ENCODE assay signal across 8 cellular contexts in the genomic region with DNA sequence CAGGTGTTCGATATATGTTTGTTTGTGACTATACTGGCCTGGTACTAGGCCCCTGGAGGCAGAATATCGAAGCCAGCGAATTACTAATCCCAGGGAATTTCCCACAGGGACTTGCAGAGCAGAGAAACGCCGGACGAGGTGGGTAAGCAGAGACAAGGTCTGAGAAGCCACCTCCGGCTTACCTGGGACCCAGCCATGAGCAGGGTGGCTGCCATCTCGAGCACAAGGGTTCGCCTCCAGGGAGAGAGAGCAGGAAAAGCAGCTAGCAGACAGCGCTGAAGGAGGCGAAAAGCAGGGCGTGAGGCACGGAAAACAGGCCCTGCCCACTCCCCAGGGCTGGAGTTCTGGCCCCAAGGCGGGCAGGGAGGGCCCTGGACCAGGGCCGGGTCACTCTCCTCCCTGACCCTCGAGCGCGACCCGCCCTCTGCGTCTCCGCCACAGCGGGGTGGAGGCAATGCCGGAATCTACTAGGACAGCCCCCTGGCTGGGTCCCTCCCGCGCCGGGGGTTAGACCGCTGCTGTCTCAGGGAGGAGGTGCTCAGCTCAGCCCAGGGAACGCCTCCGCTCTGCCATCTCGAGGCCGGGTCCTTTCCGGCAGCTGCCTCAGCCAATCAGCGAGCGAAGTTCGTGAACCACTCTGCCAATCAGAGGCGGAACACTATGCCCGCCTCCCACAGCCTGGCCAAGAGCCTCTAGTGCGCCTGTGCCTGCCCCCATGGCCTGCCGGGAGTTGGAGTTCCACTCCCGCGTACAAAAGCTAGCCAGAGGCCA. TPM values are rescaled to one million over a fixed set of nuclear protein-coding genes. Genes with fewer than 3 reads are reported as not detected.
A peak's percentile ranks its signal among the peaks of the same experiment; 100 is the strongest.
DNase-seq lines count a peak whose midpoint lies in the region; ATAC-seq, FAIRE-seq and TF ChIP-seq lines count a peak whose summit lies in the region.

No MANE protein-coding gene starts in this region.

- no peak for TF ChIP-seq CTCF in kidney (IDR thresholded peaks at IDR 0.05; ENCODE audit: borderline replicate concordance, extremely low read depth, insufficient read depth)

- peaks cover 3 to 12% of the 10 kb centered on the region in 2 donors for H3K9me3 ChIP-seq in kidney (ENCODE audit: control insufficient read depth in 1 of 2, low read length in 2 of 2)

- peak; percentile 89 for ATAC-seq in HG03432 (IDR thresholded peaks at IDR 0.05; ENCODE audit: unreplicated experiment)

- peak; percentile 100 for DNase-seq in Ammon's horn (ENCODE audit: low spot score)
- DNase-seq in NCI-H460 (ENCODE audit: extremely low read depth, low read depth) = peak; percentile 97
- peak; percentile 97 for DNase-seq in activated CD4-positive, alpha-beta T cell treated with anti-CD3 and anti-CD28 coated beads for 1 hour
- DNase-seq in cerebellum (ENCODE audit: low spot score) = peak; percentile 99
- DNase-seq in kidney = peak; percentile 100
- peak; percentile 89 to 95 for DNase-seq in stimulated activated CD4-positive, alpha-beta T cell treated with anti-CD3 and anti-CD28 coated beads, Interleukin-15, amount 100 ng/mL, for 1 hour (ENCODE audit: low read depth in 1 of 2, low spot score in 1 of 2)

- peak; percentile 78 for FAIRE-seq in kidney (lab: Jason Lieb, UNC)

- peak; percentile 71 for TF ChIP-seq POLR2A in GM19193 (IDR thresholded peaks at IDR 0.05; ENCODE audit: extremely low read depth, insufficient read depth, insufficient read length)

- peak overlapping the region; percentile 99 to 100 for H3K4me3 ChIP-seq in kidney (ENCODE audit: low read length in 2 of 2)

- peaks cover 31 to 37% of the 10 kb centered on the region in 2 donors for H3K4me1 ChIP-seq in kidney (ENCODE audit: control insufficient read depth in 1 of 2, insufficient read depth in 1 of 2, low read depth in 1 of 2, low read length in 2 of 2)

- peak overlapping the region; percentile 99 to 100 for H3K27ac ChIP-seq in kidney (ENCODE audit: low read depth in 2 of 2, low read length in 2 of 2)

- H3K9ac ChIP-seq in kidney (ENCODE audit: low read length in 2 of 2) = peak overlapping the region; percentile 98 to 99

- peaks cover 4 to 16% of the 10 kb centered on the region in 2 donors for H3K36me3 ChIP-seq in kidney (ENCODE audit: control insufficient read depth in 1 of 2, insufficient read depth in 2 of 2, low read length in 2 of 2)

- intact Hi-C loops in kidney (cut with DNase I) = no loop called here

RNA-seq across cellular contexts. Expression of gene ZNF436, which starts 1.7 kb away (rescaled TPM):
- 5.5 and 5.9 TPM in 2 replicates for total RNA-seq in NCI-H460 (2014; rRNA removed; shearing (Covaris generic))
- 2.1 and 2.9 TPM in 2 replicates for polyA plus RNA-seq in NCI-H460 (2014; cell fraction: nucleus; rRNA removed)
- total RNA-seq in cerebellum (63.0 TPM), kidney (19.8 TPM)
- polyA plus RNA-seq in kidney (ENCODE audit: insufficient read depth, low read depth, low replicate concordance) = 4.6 TPM

RNA-seq across cellular contexts. Expression of gene HNRNPR, which starts 23.9 kb away (rescaled TPM):
- 115 and 128 TPM in 2 replicates for total RNA-seq in NCI-H460 (2014; rRNA removed; shearing (Covaris generic))
- 119 and 131 TPM in 2 replicates for polyA plus RNA-seq in NCI-H460 (2014; cell fraction: nucleus; rRNA removed)
- total RNA-seq in cerebellum = 149 TPM
- total RNA-seq in kidney = 126 TPM
- polyA plus RNA-seq in kidney (ENCODE audit: insufficient read depth, low read depth, low replicate concordance) = 45.3 TPM

RNA-seq across cellular contexts. Expression of gene TCEA3, which starts 56.6 kb away (rescaled TPM):
- total RNA-seq in NCI-H460 (2014; rRNA removed; shearing (Covaris generic)) = 0.20 and 0.27 TPM in 2 replicates
- 0.36 and 1.2 TPM in 2 replicates for polyA plus RNA-seq in NCI-H460 (2014; cell fraction: nucleus; rRNA removed)
- 4.7 TPM for total RNA-seq in cerebellum
- total RNA-seq in kidney = 46.3 TPM
- polyA plus RNA-seq in kidney (ENCODE audit: insufficient read depth, low read depth, low replicate concordance) = 93.2 TPM

Comparison
In these comparisons a context has a peak if more than half of its experiments do, and no peak if none do; other contexts are left out.
1. Peak in every context shown above with its lines: DNase-seq, ATAC-seq, H3K4me3 ChIP-seq and H3K27ac ChIP-seq.